Comparison of ENCODE assay signal across 26 cellular contexts in the genomic region with DNA sequence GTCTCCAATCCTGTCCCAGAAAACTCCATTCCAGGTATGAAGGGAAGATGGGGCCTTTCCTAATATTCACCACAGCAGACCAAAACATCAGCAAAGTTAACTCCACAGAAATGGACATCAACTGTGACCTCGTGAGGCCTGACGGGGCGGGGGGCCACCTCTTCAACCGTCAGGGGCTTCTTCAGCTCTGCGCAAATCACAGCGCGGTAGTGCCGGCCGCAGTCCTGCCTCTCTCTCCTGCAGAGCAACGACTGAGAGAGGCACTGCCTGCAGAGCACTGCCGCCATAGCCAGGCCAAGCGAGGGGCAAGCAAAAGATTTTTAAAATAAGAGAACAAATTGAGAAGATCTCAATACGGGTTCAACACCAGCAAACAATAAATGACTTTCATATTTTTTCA.
"Had no signal": no experiment of that assay in that cellular context is flagged by ENCODE, and none has a peak within 500 bp of the region (broad histone marks: within the 10 kb centered on the region; RNA-seq: fewer than 3 reads in every experiment).

No MANE protein-coding gene starts in this region.

- FAIRE-seq: small intestine had no signal

- H3K4me1 ChIP-seq: neural progenitor cell, parathyroid adenoma, psoas muscle, sigmoid colon, suprapubic skin, testis, tibial artery, transverse colon, upper lobe of right lung, uterus had no signal

- ATAC-seq: natural killer cell; psoas muscle; right cardiac atrium; right lobe of liver; stimulated activated memory B cell treated with anti-CD40 and anti-IgM and Interleukin-4, amounts not matched to agents 10 μg/mL and 1 μg/mL and 100 μg/mL, for 72 hours; stimulated activated naive CD8-positive, alpha-beta T cell treated with anti-CD3 and anti-CD28 coated beads, Interleukin-15, amount 100 ng/mL, for 72 hours; stimulated activated naive CD8-positive, alpha-beta T cell treated with anti-CD3 and anti-CD28 coated beads, Interleukin-15, Interleukin-2, amounts not matched to agents 100 U/mL and 50 U/mL, for 24 hours; upper lobe of right lung had no signal

- H3K27ac ChIP-seq: neural progenitor cell, ovary, parathyroid adenoma, psoas muscle, right lobe of liver, sigmoid colon, suprapubic skin, testis, tibial artery, transverse colon, upper lobe of right lung, uterus had no signal

- DNase-seq: natural killer cell; occipital lobe; ovary; psoas muscle; sigmoid colon; small intestine; stimulated activated CD4-positive, alpha-beta T cell treated with anti-CD3 and anti-CD28 coated beads, Interleukin-12 subunit alpha, Interleukin-12 subunit beta, amount 100 ng/mL, for 4 hours; stimulated activated CD4-positive, alpha-beta T cell treated with anti-CD3 and anti-CD28 coated beads, Interleukin-1b, Interleukin-23, amount 100 ng/mL, for 48 hours; stimulated activated CD4-positive, alpha-beta T cell treated with anti-CD3 and anti-CD28 coated beads, Interleukin-4, amount 100 ng/mL, for 1 hour; stimulated activated CD4-positive, alpha-beta T cell treated with anti-CD3 and anti-CD28 coated beads, Interleukin-4, amount 100 ng/mL, for 4 hours; stimulated activated CD8-positive, alpha-beta memory T cell treated with anti-CD3 and anti-CD28 coated beads, Interleukin-4, amount 100 ng/mL, for 48 hours; stimulated activated naive CD4-positive, alpha-beta T cell; stimulated activated naive CD8-positive, alpha-beta T cell treated with anti-CD3 and anti-CD28 coated beads, Interleukin-15, amount 100 ng/mL, for 72 hours; stimulated activated naive CD8-positive, alpha-beta T cell treated with anti-CD3 and anti-CD28 coated beads, Interleukin-15, Interleukin-2, amounts not matched to agents 100 U/mL and 50 U/mL, for 24 hours; substantia nigra; testis; tibial artery; transverse colon; upper lobe of right lung; uterus had no signal

- H3K4me3 ChIP-seq: neural progenitor cell, ovary, psoas muscle, right lobe of liver, sigmoid colon, suprapubic skin, testis, tibial artery, transverse colon, upper lobe of right lung, uterus had no signal

- H3K36me3 ChIP-seq: neural progenitor cell, ovary, right lobe of liver, sigmoid colon, suprapubic skin, tibial artery, transverse colon, upper lobe of right lung, uterus had no signal

- H3K27me3 ChIP-seq: neural progenitor cell, ovary, right lobe of liver, sigmoid colon, suprapubic skin, testis, tibial artery, transverse colon, upper lobe of right lung, uterus had no signal

- H3K9me3 ChIP-seq: ovary, psoas muscle, right lobe of liver, testis, tibial artery, transverse colon, upper lobe of right lung, uterus had no signal

- H3K9ac ChIP-seq: neural progenitor cell, parathyroid adenoma had no signal
